Comparison of ENCODE assay signal across 8 cellular contexts in the genomic region with DNA sequence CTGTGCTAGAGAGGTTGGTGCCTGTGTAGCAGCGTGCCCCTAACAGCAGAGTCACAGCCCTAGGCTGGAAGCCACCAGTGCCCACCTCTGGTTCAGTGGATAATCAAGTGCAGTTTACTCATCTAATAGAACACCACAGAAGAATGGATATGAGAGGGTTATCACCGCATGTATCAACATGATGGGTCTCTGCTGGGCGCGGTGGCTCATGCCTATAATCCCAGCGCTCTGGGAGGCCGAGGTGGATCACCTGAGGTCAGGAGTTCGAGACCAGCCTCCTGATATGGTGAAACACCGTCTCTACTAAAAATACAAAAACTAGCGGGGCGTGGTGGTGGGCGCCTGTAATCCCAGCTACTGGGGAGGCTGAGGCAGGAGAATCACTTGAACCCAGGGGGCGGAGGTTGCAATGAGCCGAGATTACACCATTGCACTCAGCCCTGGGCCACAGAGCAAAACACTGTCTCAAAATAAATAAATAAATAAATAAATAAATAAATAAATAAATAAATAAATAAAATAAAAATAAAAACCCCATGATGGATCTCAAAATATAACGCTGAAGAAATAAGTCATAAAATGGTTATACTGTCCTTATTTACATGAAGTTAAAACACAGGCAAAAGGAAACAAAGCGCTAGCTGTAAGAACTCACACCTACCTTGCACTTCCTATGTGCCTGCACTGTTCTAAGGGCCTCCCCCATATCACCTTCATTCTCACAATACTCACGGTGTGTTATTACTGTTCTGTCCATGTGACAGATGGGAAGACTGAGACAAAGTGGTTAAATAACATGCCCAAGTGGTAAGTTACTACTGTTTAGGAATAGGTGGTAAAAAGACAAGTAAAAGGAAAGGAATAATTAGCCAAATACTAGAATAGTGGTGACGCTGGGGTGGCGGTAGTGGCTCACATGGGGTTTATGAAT.
DNase-seq lines count a peak whose midpoint lies in the region; ATAC-seq and TF ChIP-seq lines count a peak whose summit lies in the region.

No MANE protein-coding gene starts in this region.

- peak overlapping the region; percentile 95 for H3K27ac ChIP-seq in stomach smooth muscle (ENCODE audit: low read length)

- H3K9me3 Mint-ChIP-seq in T-cell, result no peaks in the 10 kb centered on the region

- H3K4me1 ChIP-seq in stomach smooth muscle (ENCODE audit: control insufficient read depth, insufficient read depth, low read length), result peaks cover 58% of the 10 kb centered on the region

- no peaks in the 10 kb centered on the region for H3K9me3 ChIP-seq in stomach smooth muscle (ENCODE audit: control insufficient read depth in 2 of 2, low read length in 2 of 2)

- CTCF ChIA-PET in T-cell (lab: Charles Lee), result interaction anchor here in 1 of 2 donors (0.6 kb wide), 1 partner anchor 47 kb away, joined by 3 read pairs; no protein-coding TSS in a partner anchor

- TF ChIP-seq CTCF in foreskin fibroblast (IDR thresholded peaks at IDR 0.05; ENCODE audit: low read depth, low read length), result no peak

- peaks cover 55% of the 10 kb centered on the region for H3K36me3 Mint-ChIP-seq in T-cell

- peak overlapping the region; percentile 91 to 96 for H3K27ac Mint-ChIP-seq in T-cell

- H3K9ac ChIP-seq in stomach smooth muscle (ENCODE audit: low read length in 2 of 2), result peak overlapping the region in 1 of 2 donors; percentile 53

- peak overlapping the region in 1 of 3 donors; percentile 60 for H3K4me3 Mint-ChIP-seq in T-cell

- peaks cover 35 to 40% (median 39%) of the 10 kb centered on the region in 3 donors for H3K4me1 Mint-ChIP-seq in T-cell

- DNase-seq in NCI-H345 treated with DMSO at 0.1 percent for 48 hours (lab: John Stamatoyannopoulos, UW; ENCODE audit: unreplicated experiment), result peak; percentile 36
- no peak for DNase-seq in NCI-H345 (lab: John Stamatoyannopoulos, UW)
- no peak for DNase-seq in T-cell
- DNase-seq in foreskin fibroblast, result no peak
- DNase-seq in T1000 (lab: John Stamatoyannopoulos, UW), result no peak
- no peak for DNase-seq in LoVo (ENCODE audit: low spot score)

- H3K4me3 ChIP-seq in foreskin fibroblast (ENCODE audit: low read depth in 1 of 2, low read length in 2 of 2), result peak overlapping the region; percentile 0 to 43
- H3K4me3 ChIP-seq in stomach smooth muscle (ENCODE audit: low read length in 2 of 2), result peak overlapping the region; percentile 41 to 60

- ATAC-seq in T-cell (replicated peaks in 1 of 4) (peak in 1 of 4 experiments; percentile 51), GM19452 (IDR thresholded peaks at IDR 0.05; ENCODE audit: unreplicated experiment) (no peak)

- no peaks in the 10 kb centered on the region for H3K36me3 ChIP-seq in stomach smooth muscle (ENCODE audit: control insufficient read depth in 2 of 2, insufficient read depth in 2 of 2, low read length in 2 of 2)

- POLR2A ChIA-PET in T-cell (lab: Charles Lee), result no interaction called here

- H3K27me3 ChIP-seq in stomach smooth muscle (ENCODE audit: control insufficient read depth in 1 of 2, insufficient read depth in 2 of 2, low read length in 2 of 2), result no peaks in the 10 kb centered on the region

- H3K27me3 Mint-ChIP-seq in T-cell, result no peaks in the 10 kb centered on the region
